ENCODE assay signal across 18 cellular contexts in genomic region chr3:51698209-51698608, GRCh38. TPM values are rescaled to one million over a fixed set of nuclear protein-coding genes. Genes with fewer than 3 reads are reported as not detected.
A peak's percentile ranks its signal among the peaks of the same experiment; 100 is the strongest.
DNase-seq lines count a peak whose midpoint lies in the region; ATAC-seq and TF ChIP-seq lines count a peak whose summit lies in the region.
"Had no signal": no experiment of that assay in that cellular context is flagged by ENCODE, and none has a peak within 500 bp of the region (broad histone marks: within the 10 kb centered on the region; RNA-seq: fewer than 3 reads in every experiment).

No MANE protein-coding gene starts in this region.

- peak overlapping the region in 4 of 9 donors; percentile 42 to 87 (median 72) for H3K27ac Mint-ChIP-seq in naive thymus-derived CD4-positive, alpha-beta T cell

- H3K27ac ChIP-seq in naive thymus-derived CD4-positive, alpha-beta T cell (ENCODE audit: low read depth, low read length) = peak overlapping the region; percentile 5
- H3K27ac ChIP-seq in WERI-Rb-1 = no peak overlapping the region

- no peaks in the 10 kb centered on the region for H3K9me3 Mint-ChIP-seq in naive thymus-derived CD4-positive, alpha-beta T cell

- intact Hi-C loops in left ventricle myocardium superior (cut with micrococcal nuclease) (no loop called here), Right ventricle myocardium inferior (cut with DNase I) (no loop called here)
- intact Hi-C loops in naive thymus-derived CD4-positive, alpha-beta T cell (cut with micrococcal nuclease) = no loop called here

- H3K9me3 ChIP-seq in naive thymus-derived CD4-positive, alpha-beta T cell (ENCODE audit: control insufficient read depth in 2 of 3, low read length in 3 of 3) = no peaks in the 10 kb centered on the region
- H3K9me3 ChIP-seq in WERI-Rb-1 (ENCODE audit: severe bottlenecking) = no peaks in the 10 kb centered on the region

- H3K27me3 Mint-ChIP-seq in naive thymus-derived CD4-positive, alpha-beta T cell = no peaks in the 10 kb centered on the region

- DNase-seq in NCI-H2227 (lab: John Stamatoyannopoulos, UW; ENCODE audit: unreplicated experiment) (peak; percentile 32), NCI-H2227 treated with DMSO at 0.1 percent for 48 hours (lab: John Stamatoyannopoulos, UW) (no peak), left ventricle myocardium superior (no peak), Right ventricle myocardium inferior (ENCODE audit: missing footprints) (no peak), DMS53 treated with DMSO at 0.1 percent for 48 hours (lab: John Stamatoyannopoulos, UW; ENCODE audit: unreplicated experiment) (no peak), WERI-Rb-1 (no peak)
- no peak for DNase-seq in naive thymus-derived CD4-positive, alpha-beta T cell
- no peak for DNase-seq in stimulated activated CD4-positive, alpha-beta T cell treated with anti-CD3 and anti-CD28 coated beads, Interleukin-4, amount 100 ng/mL, for 4 hours
- DNase-seq: 8988T, DMS79, MM.1S, NCI-H1092, NCI-H2081, NCI-H510A treated with DMSO at 0.1 percent for 48 hours, NCI-H82, SIG-M5 had no signal

- H3K4me3 ChIP-seq in naive thymus-derived CD4-positive, alpha-beta T cell (ENCODE audit: low read length) = no peak overlapping the region
- H3K4me3 ChIP-seq in WERI-Rb-1 (ENCODE audit: low read depth, low read length) = no peak overlapping the region

- H3K27me3 ChIP-seq in naive thymus-derived CD4-positive, alpha-beta T cell (ENCODE audit: control insufficient read depth in 2 of 2, insufficient read depth in 2 of 2, low read length in 2 of 2) = no peaks in the 10 kb centered on the region
- H3K27me3 ChIP-seq in WERI-Rb-1 (ENCODE audit: insufficient read depth, low read depth, severe bottlenecking) = no peaks in the 10 kb centered on the region

- H3K36me3 Mint-ChIP-seq in naive thymus-derived CD4-positive, alpha-beta T cell = peaks cover 5 to 36% (median 8%) of the 10 kb centered on the region in 5 donors

- POLR2A ChIA-PET in naive thymus-derived CD4-positive, alpha-beta T cell (lab: Charles Lee) = no interaction called here

- peaks cover 0 to 97% (median 3%) of the 10 kb centered on the region in 3 experiments for H3K36me3 ChIP-seq in naive thymus-derived CD4-positive, alpha-beta T cell (ENCODE audit: control insufficient read depth in 2 of 3, insufficient read depth in 3 of 3, low read length in 3 of 3)
- peaks cover 16% of the 10 kb centered on the region for H3K36me3 ChIP-seq in WERI-Rb-1

- peak; percentile 28 for ATAC-seq in left ventricle myocardium superior
- no peak for ATAC-seq in Right ventricle myocardium inferior
- ATAC-seq in naive thymus-derived CD4-positive, alpha-beta T cell = no peak

- peaks cover 15 to 41% (median 40%) of the 10 kb centered on the region in 7 donors for H3K4me1 Mint-ChIP-seq in naive thymus-derived CD4-positive, alpha-beta T cell

- H3K4me3 Mint-ChIP-seq in naive thymus-derived CD4-positive, alpha-beta T cell = peak overlapping the region in 1 of 10 donors; percentile 14

- peaks cover 0 to 18% of the 10 kb centered on the region in 2 donors for H3K4me1 ChIP-seq in naive thymus-derived CD4-positive, alpha-beta T cell (ENCODE audit: control insufficient read depth in 2 of 2, insufficient read depth in 2 of 2, low read length in 2 of 2)

- CTCF ChIA-PET in naive thymus-derived CD4-positive, alpha-beta T cell (lab: Charles Lee) = interaction anchor here (1.3 to 1.4 kb wide), 2 partner anchors 16 to 28 kb away, joined by 3 to 5 read pairs; no protein-coding TSS in a partner anchor

- no peak for TF ChIP-seq CTCF in WERI-Rb-1 (IDR thresholded peaks at IDR 0.05; ENCODE audit: low read depth, low read length)

RNA-seq across cellular contexts. Expression of gene GRM2, which starts 8.7 kb away (rescaled TPM):
- total RNA-seq in left ventricle myocardium superior = 0.07 TPM
- 0.03 TPM for total RNA-seq in Right ventricle myocardium inferior
- 1 to 10 TPM; 1.3 to 5.1 (median 3.3) TPM for total RNA-seq in naive thymus-derived CD4-positive, alpha-beta T cell
- polyA plus RNA-seq in naive thymus-derived CD4-positive, alpha-beta T cell = under 1 TPM in 1 of 2 donors, not detected in 1; 0.14 TPM
- total RNA-seq: LHCN-M2 had no signal
- polyA plus RNA-seq: AG04450 had no signal

RNA-seq across cellular contexts. Expression of gene TEX264, which starts 27.2 kb away (rescaled TPM):
- total RNA-seq in left ventricle myocardium superior (36.2 TPM), Right ventricle myocardium inferior (37.1 TPM)
- total RNA-seq in naive thymus-derived CD4-positive, alpha-beta T cell = 10 to 100 TPM; 34.4 to 65.0 (median 41.7) TPM
- polyA plus RNA-seq in naive thymus-derived CD4-positive, alpha-beta T cell = 100 to 1,000 TPM in 1 of 2 donors, 10 to 100 TPM in 1; 92.9 to 115 TPM
